Comparison of ENCODE assay signal across 9 cellular contexts in the genomic region with DNA sequence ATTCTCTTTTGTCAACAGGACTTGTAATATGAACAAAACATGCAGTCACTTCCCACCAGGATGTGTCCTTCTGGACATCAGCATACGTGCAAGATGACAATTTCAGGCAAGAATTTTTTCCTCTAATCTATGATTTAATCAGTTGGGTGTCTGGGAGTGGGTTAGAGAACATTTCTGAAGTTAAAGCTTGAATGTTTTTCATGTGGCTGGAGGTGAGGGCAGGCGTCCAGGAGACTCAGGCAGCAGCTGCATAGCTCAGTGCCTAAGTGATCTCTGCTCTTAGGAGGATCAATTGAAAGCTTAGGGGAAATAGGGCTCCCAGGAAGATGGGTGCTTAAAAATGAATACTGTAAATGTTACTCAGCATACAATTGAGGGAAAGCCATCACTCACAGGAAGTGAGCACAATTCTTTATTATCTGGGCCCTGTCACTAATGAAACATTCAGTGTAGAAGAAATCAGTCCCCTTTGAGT.
DNase-seq lines count a peak whose midpoint lies in the region; ATAC-seq and TF ChIP-seq lines count a peak whose summit lies in the region.
"Had no signal": no experiment of that assay in that cellular context is flagged by ENCODE, and none has a peak within 500 bp of the region (broad histone marks: within the 10 kb centered on the region; RNA-seq: fewer than 3 reads in every experiment).

No MANE protein-coding gene starts in this region.

- intact Hi-C loops in activated CD4-positive, alpha-beta memory T cell treated with anti-CD3 and anti-CD28 coated beads for 36 hours (cut with micrococcal nuclease), result loop anchor here (2.0 to 10.0 kb wide), 4 partner anchors 100 to 428 kb away; no protein-coding TSS in a partner anchor

- H3K27ac Mint-ChIP-seq in activated CD4-positive, alpha-beta memory T cell treated with anti-CD3 and anti-CD28 coated beads for 36 hours, result no peak overlapping the region

- ATAC-seq in GM18861 (IDR thresholded peaks at IDR 0.05; ENCODE audit: unreplicated experiment), result no peak

- H3K27me3 Mint-ChIP-seq in activated CD4-positive, alpha-beta memory T cell treated with anti-CD3 and anti-CD28 coated beads for 36 hours, result no peaks in the 10 kb centered on the region
- H3K27me3 Mint-ChIP-seq: central memory CD8-positive, alpha-beta T cell had no signal

- in situ Hi-C loops in GM13976 (cut with MboI; ENCODE audit: low sequenced_read_pairs, unreplicated experiment), result no loop called here

- CTCF ChIA-PET in activated CD4-positive, alpha-beta memory T cell treated with anti-CD3 and anti-CD28 coated beads for 36 hours (lab: Charles Lee), result no interaction called here

- POLR2A ChIA-PET in activated CD4-positive, alpha-beta memory T cell treated with anti-CD3 and anti-CD28 coated beads for 36 hours (lab: Charles Lee), result interaction anchor here (0.8 kb wide), 1 partner anchor 432 kb away, joined by 3 read pairs; no protein-coding TSS in a partner anchor

- peak; percentile 87 for DNase-seq in ELR (ENCODE audit: low read depth)
- peak; percentile 48 for DNase-seq in SW480 (ENCODE audit: low spot score)
- peak; percentile 78 to 83 for DNase-seq in foreskin fibroblast
- peak; percentile 68 for DNase-seq in pulmonary artery endothelial cell (ENCODE audit: low read depth, low spot score)
- no peak for DNase-seq in activated CD4-positive, alpha-beta memory T cell treated with anti-CD3 and anti-CD28 coated beads for 36 hours
- no peak for DNase-seq in GM13976 (ENCODE audit: low spot score)
- no peak for DNase-seq in NCI-H345 (lab: John Stamatoyannopoulos, UW)

- no peaks in the 10 kb centered on the region for H3K9me3 Mint-ChIP-seq in activated CD4-positive, alpha-beta memory T cell treated with anti-CD3 and anti-CD28 coated beads for 36 hours
- H3K9me3 Mint-ChIP-seq: central memory CD8-positive, alpha-beta T cell had no signal

- TF ChIP-seq CTCF in foreskin fibroblast (IDR thresholded peaks at IDR 0.05; ENCODE audit: low read depth, low read length) (no peak), GM13976 (IDR thresholded peaks at IDR 0.05; ENCODE audit: borderline replicate concordance, control extremely low read depth, extremely low read depth, insufficient read depth, missing control alignments) (no peak)

- no peaks in the 10 kb centered on the region for H3K36me3 Mint-ChIP-seq in activated CD4-positive, alpha-beta memory T cell treated with anti-CD3 and anti-CD28 coated beads for 36 hours

- H3K4me3 Mint-ChIP-seq in activated CD4-positive, alpha-beta memory T cell treated with anti-CD3 and anti-CD28 coated beads for 36 hours, result no peak overlapping the region
- H3K4me3 Mint-ChIP-seq: central memory CD8-positive, alpha-beta T cell had no signal

- H3K4me1 Mint-ChIP-seq in activated CD4-positive, alpha-beta memory T cell treated with anti-CD3 and anti-CD28 coated beads for 36 hours (ENCODE audit: low read depth), result peaks cover 40% of the 10 kb centered on the region

- peak overlapping the region; percentile 31 to 44 for H3K4me3 ChIP-seq in foreskin fibroblast (ENCODE audit: low read depth in 1 of 2, low read length in 2 of 2)

Comparison
In these comparisons a context has a peak if more than half of its experiments do, and no peak if none do; other contexts are left out.
1. DNase-seq: peak in ELR (single experiment), SW480 (single experiment), foreskin fibroblast (2 of 2) and pulmonary artery endothelial cell (single experiment); none in activated CD4-positive, alpha-beta memory T cell treated with anti-CD3 and anti-CD28 coated beads for 36 hours (single experiment), GM13976 (single experiment) and NCI-H345 (single experiment).